In the genomic region with DNA sequence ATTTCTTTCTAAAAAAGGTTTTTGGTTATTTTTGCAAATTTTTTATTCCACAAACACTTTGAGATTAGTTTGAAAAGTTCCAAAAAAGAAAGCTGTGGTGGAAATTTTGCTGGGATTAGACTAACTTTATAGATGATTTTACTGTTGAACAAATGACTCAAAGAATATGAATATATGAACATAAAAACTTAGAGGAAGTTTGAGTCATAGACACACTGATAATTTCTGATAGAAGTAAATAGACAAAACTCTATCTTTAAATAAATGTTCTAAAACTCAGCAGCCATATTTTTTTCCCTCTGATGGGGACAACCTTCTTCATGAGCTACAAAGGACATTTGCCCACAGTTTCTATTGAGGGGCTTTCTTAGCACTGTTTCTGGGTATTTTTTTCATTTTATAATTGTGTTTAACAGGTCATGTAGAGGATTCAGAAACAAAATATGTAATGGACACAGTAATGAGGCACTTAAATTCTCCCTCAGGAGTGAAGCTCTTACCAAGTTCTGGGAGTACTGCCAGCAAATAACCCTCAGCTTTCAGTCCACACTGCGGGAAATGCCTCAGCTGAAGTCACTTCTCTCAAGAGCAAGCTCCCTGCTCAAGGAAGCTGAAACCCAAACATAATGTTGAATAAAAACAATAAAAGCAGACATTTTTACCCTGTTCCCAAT, we compare ENCODE assay signal across 1 cellular context.
TF ChIP-seq lines count a peak whose summit lies in the region.

No MANE protein-coding gene starts in this region.

TF ChIP-seq in IMR-90, 13 proteins besides CTCF, POLR2A, EP300 and RAD21:
- TF ChIP-seq CEBPB (IDR thresholded peaks at IDR 0.05; ENCODE audit: low read depth, low read length), result no peak
- TF ChIP-seq USF2 (IDR thresholded peaks at IDR 0.05; ENCODE audit: low read depth, low read length), result no peak
- TF ChIP-seq MAZ (IDR thresholded peaks at IDR 0.05; ENCODE audit: borderline replicate concordance, low read depth, low read length), result no peak
- no peak for TF ChIP-seq BHLHE40 (IDR thresholded peaks at IDR 0.05; ENCODE audit: low read depth, low read length)
- no peak for TF ChIP-seq RCOR1 (IDR thresholded peaks at IDR 0.05; ENCODE audit: insufficient replicate concordance, low read length)
- TF ChIP-seq MAFK (IDR thresholded peaks at IDR 0.05; ENCODE audit: low read depth, low read length), result no peak
- no peak for TF ChIP-seq FOS (IDR thresholded peaks at IDR 0.05; ENCODE audit: low read depth, low read length)
- TF ChIP-seq NFE2L2 (IDR thresholded peaks at IDR 0.05; ENCODE audit: low read depth, low read length), result no peak
- TF ChIP-seq SMC3 (IDR thresholded peaks at IDR 0.05; ENCODE audit: low read depth, low read length), result no peak
- TF ChIP-seq MXI1 (IDR thresholded peaks at IDR 0.05; ENCODE audit: borderline replicate concordance, low read depth, low read length), result no peak
- TF ChIP-seq RFX5 (IDR thresholded peaks at IDR 0.05; ENCODE audit: low read depth, low read length), result no peak
- TF ChIP-seq, protein P1, sequence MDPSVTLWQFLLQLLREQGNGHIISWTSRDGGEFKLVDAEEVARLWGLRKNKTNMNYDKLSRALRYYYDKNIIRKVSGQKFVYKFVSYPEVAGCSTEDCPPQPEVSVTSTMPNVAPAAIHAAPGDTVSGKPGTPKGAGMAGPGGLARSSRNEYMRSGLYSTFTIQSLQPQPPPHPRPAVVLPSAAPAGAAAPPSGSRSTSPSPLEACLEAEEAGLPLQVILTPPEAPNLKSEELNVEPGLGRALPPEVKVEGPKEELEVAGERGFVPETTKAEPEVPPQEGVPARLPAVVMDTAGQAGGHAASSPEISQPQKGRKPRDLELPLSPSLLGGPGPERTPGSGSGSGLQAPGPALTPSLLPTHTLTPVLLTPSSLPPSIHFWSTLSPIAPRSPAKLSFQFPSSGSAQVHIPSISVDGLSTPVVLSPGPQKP (IDR thresholded peaks at IDR 0.05; ENCODE audit: borderline replicate concordance, low read depth, low read length), result no peak
- no peak for TF ChIP-seq CHD1 (IDR thresholded peaks at IDR 0.05; ENCODE audit: low read depth, low read length)
